In genomic region chr9:137311971-137312851, GRCh38 we compare ENCODE assay signal across 14 cellular contexts. TPM values are rescaled to one million over a fixed set of nuclear protein-coding genes. Genes with fewer than 3 reads are reported as not detected.
DNase-seq lines count a peak whose midpoint lies in the region; ATAC-seq and TF ChIP-seq lines count a peak whose summit lies in the region.
"Had no signal": no experiment of that assay in that cellular context is flagged by ENCODE, and none has a peak within 500 bp of the region (broad histone marks: within the 10 kb centered on the region; RNA-seq: fewer than 3 reads in every experiment).

No MANE protein-coding gene starts in this region.

- intact Hi-C loops in Right ventricle myocardium superior (cut with DNase I) (no loop called here), left ventricle myocardium superior (cut with micrococcal nuclease) (no loop called here), vagina (cut with DNase I) (no loop called here), psoas muscle (cut with DNase I) (no loop called here)

- peak; percentile 25 for DNase-seq in Right ventricle myocardium superior
- no peak for DNase-seq in left ventricle myocardium superior
- peak; percentile 38 to 71 for DNase-seq in T47D (ENCODE audit: low read depth in 1 of 2, low spot score in 1 of 2)
- DNase-seq in mesenteric fat pad (ENCODE audit: low spot score) = peak; percentile 82
- DNase-seq in vagina (ENCODE audit: extremely low spot score in 2 of 2) = no peak
- no peak for DNase-seq in effector CD4-positive, alpha-beta T cell
- no peak for DNase-seq in psoas muscle
- DNase-seq in stimulated activated naive CD4-positive, alpha-beta T cell treated with Interleukin-2 at 50 U/mL for 16 hours (lab: John Stamatoyannopoulos, UW) = no peak
- DNase-seq: DMS79; effector memory CD8-positive, alpha-beta T cell; NCI-H1105 treated with DMSO at 0.1 percent for 48 hours; NCI-H446 had no signal

- no peak for TF ChIP-seq POLR2A in vagina (IDR thresholded peaks at IDR 0.05)

- H3K4me3 ChIP-seq in vagina = no peak overlapping the region
- no peak overlapping the region for H3K4me3 ChIP-seq in psoas muscle
- H3K4me3 ChIP-seq: thoracic aorta had no signal

- in situ Hi-C loops in T47D (cut with HindIII; ENCODE audit: low pct_unique_long_range_greater_than_20kb, low sequenced_read_pairs) = no loop called here

- 55 to 74% (median 57%) methylated on average over 22 to 28 of the region's 28 CpGs for WGBS in psoas muscle, 3 donors

- H3K27me3 ChIP-seq in vagina = no peaks in the 10 kb centered on the region
- H3K27me3 ChIP-seq in psoas muscle (ENCODE audit: insufficient read depth in 3 of 3, low read length in 2 of 3) = peaks cover 0 to 27% (median 15%) of the 10 kb centered on the region in 3 donors
- H3K27me3 ChIP-seq: brain microvascular endothelial cell had no signal

- H3K36me3 ChIP-seq in vagina (no peaks in the 10 kb centered on the region), psoas muscle (ENCODE audit: insufficient read depth in 1 of 2, low read depth in 1 of 2) (no peaks in the 10 kb centered on the region)
- H3K36me3 ChIP-seq: brain microvascular endothelial cell, thoracic aorta had no signal

- H3K9me3 ChIP-seq in vagina (no peaks in the 10 kb centered on the region), psoas muscle (no peaks in the 10 kb centered on the region)
- H3K9me3 ChIP-seq: thoracic aorta had no signal

- H3K4me1 ChIP-seq in vagina = peaks cover 66% of the 10 kb centered on the region
- no peaks in the 10 kb centered on the region for H3K4me1 ChIP-seq in psoas muscle

- ATAC-seq in Right ventricle myocardium superior (ENCODE audit: poor library complexity) = no peak
- ATAC-seq in left ventricle myocardium superior = no peak
- ATAC-seq in psoas muscle = no peak

- H3K27ac ChIP-seq in vagina (peak overlapping the region; percentile 87), psoas muscle (no peak overlapping the region)
- H3K27ac ChIP-seq: brain microvascular endothelial cell had no signal

- TF ChIP-seq CTCF in vagina (IDR thresholded peaks at IDR 0.05) (no peak), psoas muscle (IDR thresholded peaks at IDR 0.05) (no peak)

RNA-seq across cellular contexts. Expression of gene NRARP, which starts 10.1 kb away (rescaled TPM):
- total RNA-seq in Right ventricle myocardium superior = 4.4 TPM
- 4.0 TPM for total RNA-seq in left ventricle myocardium superior
- total RNA-seq in mesenteric fat pad = 16.3 TPM
- total RNA-seq in vagina = 29.5 TPM
- total RNA-seq in psoas muscle = 1 to 10 TPM; 3.5 to 7.5 (median 5.3) TPM
- polyA plus RNA-seq in psoas muscle = 1 to 10 TPM in 1 of 3 donors, under 1 TPM in 2; 0.73 to 1.4 (median 0.91) TPM

RNA-seq across cellular contexts. Expression of gene TOR4A, which starts 34.7 kb away (rescaled TPM):
- 16.6 TPM for total RNA-seq in Right ventricle myocardium superior
- total RNA-seq in left ventricle myocardium superior = 19.3 TPM
- 9.2 TPM for total RNA-seq in mesenteric fat pad
- total RNA-seq in vagina = 13.0 TPM
- 1 to 10 TPM; 1.7 to 2.3 (median 2.1) TPM for total RNA-seq in psoas muscle
- 1 to 10 TPM in 2 of 3 donors, under 1 TPM in 1; 0.77 to 2.3 (median 1.1) TPM for polyA plus RNA-seq in psoas muscle

RNA-seq across cellular contexts. Expression of gene NELFB, which starts 57.1 kb away (rescaled TPM):
- total RNA-seq in Right ventricle myocardium superior (39.9 TPM), left ventricle myocardium superior (43.6 TPM), mesenteric fat pad (39.2 TPM), vagina (44.0 TPM), psoas muscle (10 to 100 TPM; 39.1 to 53.7 (median 42.8) TPM)
- 10 to 100 TPM; 43.2 to 74.3 (median 58.5) TPM for polyA plus RNA-seq in psoas muscle

Comparison
In these comparisons a context has a peak if more than half of its experiments do, and no peak if none do; other contexts are left out.
1. DNase-seq: peak in Right ventricle myocardium superior (single experiment), T47D (2 of 2) and mesenteric fat pad (single experiment); none in left ventricle myocardium superior (single experiment), vagina (0 of 2), effector CD4-positive, alpha-beta T cell (single experiment), psoas muscle (0 of 2) and stimulated activated naive CD4-positive, alpha-beta T cell treated with Interleukin-2 at 50 U/mL for 16 hours (single experiment).